Comparison of ENCODE assay signal across 34 cellular contexts in genomic region chr21:26404288-26404687, GRCh38.
"Had no signal": no experiment of that assay in that cellular context is flagged by ENCODE, and none has a peak within 500 bp of the region (broad histone marks: within the 10 kb centered on the region; RNA-seq: fewer than 3 reads in every experiment).

No MANE protein-coding gene starts in this region.

- H3K9me3 ChIP-seq: ascending aorta, breast epithelium had no signal

- H3K27me3 ChIP-seq: ascending aorta, breast epithelium had no signal

- H3K4me3 Mint-ChIP-seq: activated B cell treated with CpG ODN at 0.5 μM for 24 hours; activated CD8-positive, alpha-beta T cell treated with anti-CD3 and anti-CD28 coated beads for 36 hours; activated naive CD8-positive, alpha-beta T cell treated with anti-CD3 and anti-CD28 coated beads, Interleukin-2, amount 10 ng/mL, durations not matched to agents 7 days and 5 days; activated T-cell treated with anti-CD3 and anti-CD28 coated beads, Interleukin-2, amount 50 U/mL, for 72 hours; activated T-helper 17 cell treated with anti-CD3 and anti-CD28 coated beads, Interleukin-2, amount 50 U/mL, for 72 hours had no signal

- H3K27me3 Mint-ChIP-seq: activated B cell treated with CpG ODN at 0.5 μM for 24 hours; activated naive CD8-positive, alpha-beta T cell treated with anti-CD3 and anti-CD28 coated beads, Interleukin-2, amount 10 ng/mL, durations not matched to agents 7 days and 5 days had no signal

- ATAC-seq: activated CD8-positive, alpha-beta T cell treated with anti-CD3 and anti-CD28 coated beads for 36 hours; activated T-cell treated with anti-CD3 and anti-CD28 coated beads, Interleukin-2, amount 50 U/mL, for 72 hours; activated T-helper 17 cell treated with anti-CD3 and anti-CD28 coated beads, Interleukin-2, amount 50 U/mL, for 72 hours; Right ventricle myocardium inferior had no signal

- H3K27ac Mint-ChIP-seq: activated B cell treated with CpG ODN at 0.5 μM for 24 hours; activated CD8-positive, alpha-beta T cell treated with anti-CD3 and anti-CD28 coated beads for 36 hours; activated naive CD8-positive, alpha-beta T cell treated with anti-CD3 and anti-CD28 coated beads, Interleukin-2, amount 10 ng/mL, durations not matched to agents 7 days and 5 days; activated T-cell treated with anti-CD3 and anti-CD28 coated beads, Interleukin-2, amount 50 U/mL, for 72 hours; activated T-helper 17 cell treated with anti-CD3 and anti-CD28 coated beads, Interleukin-2, amount 50 U/mL, for 72 hours had no signal

- H3K4me2 ChIP-seq: KMS-11, PC-9 had no signal

- H3K36me3 ChIP-seq: ascending aorta, breast epithelium had no signal

- H3K27ac ChIP-seq: ascending aorta, breast epithelium, KMS-11, PC-9, RWPE1, VCaP had no signal

- H2AFZ ChIP-seq: PC-9 had no signal

- H3K4me1 ChIP-seq: ascending aorta, breast epithelium had no signal

- H3K4me3 ChIP-seq: ascending aorta, breast epithelium, PC-9 had no signal

- H3K36me3 Mint-ChIP-seq: activated naive CD8-positive, alpha-beta T cell treated with anti-CD3 and anti-CD28 coated beads, Interleukin-2, amount 10 ng/mL, durations not matched to agents 7 days and 5 days had no signal

- DNase-seq: activated B cell treated with CpG ODN at 0.5 μM for 24 hours; activated CD4-positive, alpha-beta T cell treated with anti-CD3 and anti-CD28 coated beads for 48 hours; activated CD4-positive, alpha-beta T cell treated with anti-CD3 and anti-CD28 coated beads, Interleukin-2, amount 50 U/mL, for 4 hours; activated CD4-positive, CD25-positive, alpha-beta regulatory T cell treated with anti-CD3 and anti-CD28 coated beads, Interleukin-2, amount 50 U/mL, for 72 hours; activated CD8-positive, alpha-beta T cell treated with anti-CD3 and anti-CD28 coated beads for 36 hours; activated effector memory CD4-positive, alpha-beta T cell treated with anti-CD3 and anti-CD28 coated beads, Interleukin-2, amount 50 U/mL, for 16 hours; activated naive CD4-positive, alpha-beta T cell; activated naive CD4-positive, alpha-beta T cell treated with anti-CD3 and anti-CD28 coated beads, Interleukin-2, amount 50 U/mL, for 16 hours; activated naive CD8-positive, alpha-beta T cell treated with anti-CD3 and anti-CD28 coated beads, Interleukin-2, amount 10 ng/mL, durations not matched to agents 7 days and 5 days; activated T-cell treated with anti-CD3 and anti-CD28 coated beads, Interleukin-2, amount 50 U/mL, for 1 hour; activated T-cell treated with anti-CD3 and anti-CD28 coated beads, Interleukin-2, amount 50 U/mL, for 72 hours; NCI-H1092 treated with DMSO at 0.1 percent for 48 hours; NCI-H1417; NCI-H146; NCI-H187; NCI-H2029 treated with DMSO at 0.1 percent for 48 hours; NCI-H2107; NCI-H2171; NCI-H510A; NCI-H526; NCI-H748 treated with DMSO at 0.1 percent for 48 hours; PC-9; SIG-M5; SW 1271; T-helper 1 cell; T-helper 2 cell; T-helper 9 cell had no signal

- H3K9me3 Mint-ChIP-seq: activated B cell treated with CpG ODN at 0.5 μM for 24 hours; activated T-helper 17 cell treated with anti-CD3 and anti-CD28 coated beads, Interleukin-2, amount 50 U/mL, for 72 hours had no signal

- H3K9ac ChIP-seq: KMS-11 had no signal
